In genomic region chr4:35286434-35286833, GRCh38 we compare ENCODE assay signal across 7 cellular contexts.
"Had no signal": no experiment of that assay in that cellular context is flagged by ENCODE, and none has a peak within 500 bp of the region (broad histone marks: within the 10 kb centered on the region; RNA-seq: fewer than 3 reads in every experiment).

No MANE protein-coding gene starts in this region.

- H3K27ac ChIP-seq: HL-60 had no signal

- H3K4me3 ChIP-seq: GM23338 had no signal

- H2AFZ ChIP-seq: GM23338 had no signal

- FAIRE-seq: H1, H54 had no signal

- ATAC-seq: GM23338 had no signal

- H3K4me2 ChIP-seq: GM23338 had no signal

- DNase-seq: H9, HCEC 1CT, KBM-7 had no signal
